20 cellular contexts compared by ENCODE assay signal in genomic region chr17:21304091-21304490, GRCh38. TPM values are rescaled to one million over a fixed set of nuclear protein-coding genes. Genes with fewer than 3 reads are reported as not detected.
DNase-seq lines count a peak whose midpoint lies in the region; ATAC-seq and TF ChIP-seq lines count a peak whose summit lies in the region.
"Had no signal": no experiment of that assay in that cellular context is flagged by ENCODE, and none has a peak within 500 bp of the region (broad histone marks: within the 10 kb centered on the region; RNA-seq: fewer than 3 reads in every experiment).

No MANE protein-coding gene starts in this region.

- no peak overlapping the region for H3K27ac ChIP-seq in coronary artery
- H3K27ac ChIP-seq in aorta (ENCODE audit: low read depth in 1 of 2, low read length in 2 of 2) = no peak overlapping the region
- no peak overlapping the region for H3K27ac ChIP-seq in vagina
- H3K27ac ChIP-seq: skin epidermis had no signal

- no peak for TF ChIP-seq POLR2A in vagina (IDR thresholded peaks at IDR 0.05)

- no peak overlapping the region for H3K4me3 ChIP-seq in coronary artery
- no peak overlapping the region for H3K4me3 ChIP-seq in mucosa of descending colon
- H3K4me3 ChIP-seq in aorta (ENCODE audit: low read length in 2 of 2) = no peak overlapping the region
- H3K4me3 ChIP-seq in vagina = no peak overlapping the region
- H3K4me3 ChIP-seq: lung, skin epidermis had no signal

- no peak overlapping the region for H3K4me3 Mint-ChIP-seq in MCF 10A (ENCODE audit: unreplicated experiment)
- H3K4me3 Mint-ChIP-seq: CD4-positive, alpha-beta memory T cell; immature natural killer cell had no signal

- peaks cover 7% of the 10 kb centered on the region for H3K9me3 Mint-ChIP-seq in MCF 10A (ENCODE audit: unreplicated experiment)

- no peak overlapping the region for H3K27ac Mint-ChIP-seq in MCF 10A (ENCODE audit: low read depth, unreplicated experiment)
- H3K27ac Mint-ChIP-seq: immature natural killer cell had no signal

- TF ChIP-seq CTCF in coronary artery (IDR thresholded peaks at IDR 0.05) = no peak
- TF ChIP-seq CTCF in mucosa of descending colon (IDR thresholded peaks at IDR 0.05) = no peak
- no peak for TF ChIP-seq CTCF in MCF 10A (IDR thresholded peaks at IDR 0.05; ENCODE audit: unreplicated experiment)
- no peak for TF ChIP-seq CTCF in vagina (IDR thresholded peaks at IDR 0.05)

- H3K4me1 ChIP-seq in mucosa of descending colon (ENCODE audit: low read depth) (peaks cover 4% of the 10 kb centered on the region), aorta (ENCODE audit: control insufficient read depth in 1 of 2, insufficient read depth in 2 of 2, low read length in 2 of 2) (no peaks in the 10 kb centered on the region), vagina (no peaks in the 10 kb centered on the region)

- CTCF ChIA-PET in MCF 10A (lab: Yijun Ruan, JAX) = interaction anchor here (1.0 kb wide), 1 partner anchor 16 kb away, joined by 3 read pairs; no protein-coding TSS in a partner anchor

- H3K36me3 Mint-ChIP-seq in MCF 10A (ENCODE audit: insufficient read depth, unreplicated experiment) = peaks cover 54% of the 10 kb centered on the region

- no peaks in the 10 kb centered on the region for H3K4me1 Mint-ChIP-seq in MCF 10A (ENCODE audit: insufficient read depth, unreplicated experiment)
- H3K4me1 Mint-ChIP-seq: CD4-positive, alpha-beta memory T cell had no signal

- intact Hi-C loops in cardiac septum (cut with DNase I) (no loop called here), left cardiac atrium (cut with DNase I) (no loop called here), mucosa of descending colon (cut with DNase I, micrococcal nuclease) (no loop called here), aorta (cut with DNase I) (loop anchor here in 1 of 2 donors (5.0 kb wide), 1 partner anchor 463 kb away; no protein-coding TSS in a partner anchor), MCF 10A (cut with micrococcal nuclease) (no loop called here), vagina (cut with DNase I) (loop anchor here (5.0 kb wide), 1 partner anchor 463 kb away; no protein-coding TSS in a partner anchor)

- H3K9me3 ChIP-seq in mucosa of descending colon (peaks cover 8% of the 10 kb centered on the region), aorta (ENCODE audit: control insufficient read depth, low read length) (peaks cover 1% of the 10 kb centered on the region), vagina (no peaks in the 10 kb centered on the region)

- H3K36me3 ChIP-seq in mucosa of descending colon (ENCODE audit: low read depth) (peaks cover 10% of the 10 kb centered on the region), aorta (ENCODE audit: control insufficient read depth in 1 of 2, insufficient read depth in 2 of 2, low read length in 1 of 2) (peaks cover 0 to 3% of the 10 kb centered on the region in 2 donors), vagina (peaks cover 0 to 60% of the 10 kb centered on the region in 2 donors)

- 71 to 74% methylated on average over 9 of the region's 9 CpGs for WGBS in aorta, 2 donors

- no peaks in the 10 kb centered on the region for H3K27me3 Mint-ChIP-seq in MCF 10A (ENCODE audit: insufficient read depth, unreplicated experiment)
- H3K27me3 Mint-ChIP-seq: CD4-positive, alpha-beta memory T cell had no signal

- no TSS peak for BruUV-seq in MCF 10A (replicated peaks; lab: Mats Ljungman, UMichigan)

- no peak for ATAC-seq in left cardiac atrium
- no peak for ATAC-seq in mucosa of descending colon
- ATAC-seq in aorta (ENCODE audit: low FRiP score) = peak; percentile 4
- ATAC-seq in GM21423 (IDR thresholded peaks at IDR 0.05; ENCODE audit: unreplicated experiment) = no peak

- H3K27me3 ChIP-seq in aorta (ENCODE audit: control insufficient read depth in 1 of 2, insufficient read depth in 2 of 2, low read length in 1 of 2) (no peaks in the 10 kb centered on the region), vagina (no peaks in the 10 kb centered on the region)

- POLR2A ChIA-PET in MCF 10A (lab: Yijun Ruan, JAX) = no interaction called here

- DNase-seq in cardiac septum (ENCODE audit: low spot score) = peak; percentile 73
- no peak for DNase-seq in left cardiac atrium
- DNase-seq in coronary artery (ENCODE audit: low spot score) = peak; percentile 72
- peak in 2 of 3 donors; percentile 21 to 56 for DNase-seq in mucosa of descending colon
- peak; percentile 41 to 77 for DNase-seq in aorta
- no peak for DNase-seq in MCF 10A (ENCODE audit: unreplicated experiment)
- no peak for DNase-seq in vagina (ENCODE audit: extremely low spot score in 2 of 2)
- DNase-seq: activated gamma-delta T cell treated with Interleukin-2 at 50 U/mL for 16 hours; effector memory CD4-positive, alpha-beta T cell; immature natural killer cell; Kasumi-1; NCI-H1092 treated with DMSO at 0.1 percent for 48 hours; NCI-H2081 treated with DMSO at 0.1 percent for 48 hours; NCI-H446 treated with DMSO at 0.1 percent for 48 hours; stimulated activated CD4-positive, alpha-beta T cell treated with anti-CD3 and anti-CD28 coated beads, Interleukin-4, amount 100 ng/mL, for 24 hours; SW 1271 had no signal

RNA-seq across cellular contexts. Expression of gene MAP2K3, which starts 19.6 kb away (rescaled TPM):
- total RNA-seq in cardiac septum (70.5 TPM), left cardiac atrium (10 to 100 TPM; 38.9 to 64.7 TPM), mucosa of descending colon (10 to 100 TPM; 46.0 to 75.5 (median 67.1) TPM), aorta (10 to 100 TPM; 58.7 to 82.6 TPM), MCF 10A (2022) (25.7 and 45.2 TPM in 2 replicates), vagina (21.6 TPM)
- 10 to 100 TPM; 21.8 to 41.4 TPM for polyA plus RNA-seq in aorta

RNA-seq across cellular contexts. Expression of gene NATD1, which starts 50.9 kb away (rescaled TPM):
- total RNA-seq in cardiac septum (14.4 TPM), left cardiac atrium (10 to 100 TPM in 1 of 2 donors, 1 to 10 TPM in 1; 8.6 to 19.4 TPM), mucosa of descending colon (10 to 100 TPM in 1 of 3 donors, 1 to 10 TPM in 2; 3.9 to 11.1 (median 7.2) TPM), aorta (10 to 100 TPM in 1 of 2 donors, 1 to 10 TPM in 1; 7.2 to 13.4 TPM), MCF 10A (2022) (2.3 and 2.5 TPM in 2 replicates), vagina (4.2 TPM)
- 1 to 10 TPM; 3.6 to 6.2 TPM for polyA plus RNA-seq in aorta

Comparison
In these comparisons a context has a peak if more than half of its experiments do, and no peak if none do; other contexts are left out.
1. DNase-seq: peak in cardiac septum (single experiment), coronary artery (single experiment), mucosa of descending colon (2 of 3) and aorta (2 of 2); none in left cardiac atrium (single experiment), MCF 10A (single experiment) and vagina (0 of 2).